In the genomic region with DNA sequence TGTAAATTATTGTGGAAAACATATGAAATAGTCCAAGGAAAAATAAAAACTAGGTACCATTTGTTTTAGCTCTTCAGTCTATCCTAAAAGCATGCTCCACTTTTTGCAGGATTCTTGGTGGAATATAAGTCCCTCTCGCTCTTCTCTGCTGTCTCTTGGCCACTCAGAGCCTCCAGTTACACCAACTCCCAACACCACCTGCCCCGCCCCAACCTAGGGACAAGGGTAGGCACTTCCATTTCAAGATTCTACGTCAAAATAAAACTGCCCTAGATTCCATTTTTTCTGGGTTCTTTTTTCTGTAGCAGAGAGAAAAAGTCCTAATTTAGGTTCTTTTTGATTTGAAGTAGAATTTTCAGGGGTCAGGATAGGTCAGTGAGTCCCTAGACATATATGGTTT, we compare ENCODE assay signal across 21 cellular contexts.
DNase-seq lines count a peak whose midpoint lies in the region; ATAC-seq, FAIRE-seq and TF ChIP-seq lines count a peak whose summit lies in the region.
"Had no signal": no experiment of that assay in that cellular context is flagged by ENCODE, and none has a peak within 500 bp of the region (broad histone marks: within the 10 kb centered on the region; RNA-seq: fewer than 3 reads in every experiment).

No MANE protein-coding gene starts in this region.

- H3K79me2 ChIP-seq in GM23338 (replicated peaks; ENCODE audit: insufficient read depth) (no peaks in the 10 kb centered on the region), H1 (ENCODE audit: control insufficient read depth in 1 of 2, insufficient read depth in 2 of 2, low read length in 2 of 2) (no peaks in the 10 kb centered on the region)

- H2AK5ac ChIP-seq in H1 (ENCODE audit: low read depth, low read length), result no peak overlapping the region

- no peak overlapping the region for H2BK5ac ChIP-seq in H1 (ENCODE audit: low read depth, low read length)

- H4K5ac ChIP-seq in H1 (ENCODE audit: insufficient read length, low read depth, low read length), result peak overlapping the region; percentile 71

- H3K27me3 Mint-ChIP-seq in GM23338 (ENCODE audit: insufficient read depth, low read depth, poor library complexity), result peaks cover 2% of the 10 kb centered on the region
- H3K27me3 Mint-ChIP-seq: B cell; CD4-positive, CD25-positive, alpha-beta regulatory T cell had no signal

- peak; percentile 17 for DNase-seq in GM23338 (ENCODE audit: low spot score)
- no peak for DNase-seq in H1 (ENCODE audit: low read depth in 1 of 2, low spot score in 2 of 2)
- DNase-seq in GDM1 (lab: John Stamatoyannopoulos, UW), result no peak
- DNase-seq in activated CD4-positive, CD25-positive, alpha-beta regulatory T cell treated with anti-CD3 and anti-CD28 coated beads, Interleukin-2, amount 50 U/mL, for 72 hours, result no peak
- DNase-seq: Caco-2; CD4-positive, CD25-positive, alpha-beta regulatory T cell; CD8-positive, alpha-beta T cell; DMS153; DND-41; GOT3; H7 had no signal

- no peak overlapping the region for H3K4me3 Mint-ChIP-seq in GM23338
- H3K4me3 Mint-ChIP-seq: B cell; CD4-positive, CD25-positive, alpha-beta regulatory T cell; CD8-positive, alpha-beta T cell had no signal

- no peak for TF ChIP-seq EP300 in H1 (IDR thresholded peaks at IDR 0.05; ENCODE audit: borderline replicate concordance in 1 of 2, low read depth in 2 of 2, low read length in 2 of 2)

- H3K27ac ChIP-seq in GM23338 (ENCODE audit: low read depth) (no peak overlapping the region), HUES6 (ENCODE audit: low read depth, low read length) (no peak overlapping the region), H1 (ENCODE audit: low read depth, low read length) (no peak overlapping the region), iPS-20b (ENCODE audit: low read length) (no peak overlapping the region)
- H3K27ac ChIP-seq: 22Rv1, BLaER1, C4-2B had no signal

- H2BK12ac ChIP-seq in H1 (ENCODE audit: low read depth, low read length), result no peak overlapping the region

- H4K20me1 ChIP-seq in GM23338 (replicated peaks; ENCODE audit: insufficient read depth) (no peaks in the 10 kb centered on the region), H1 (replicated peaks in 1 of 2; ENCODE audit: control insufficient read depth in 1 of 2, insufficient read depth in 2 of 2, low read length in 2 of 2) (no peaks in the 10 kb centered on the region)
- H4K20me1 ChIP-seq: BLaER1 had no signal

- no peaks in the 10 kb centered on the region for H3K23me2 ChIP-seq in H1 (ENCODE audit: low read depth, low read length)

- peaks cover 28% of the 10 kb centered on the region for H3K4me1 Mint-ChIP-seq in GM23338
- H3K4me1 Mint-ChIP-seq: B cell; CD4-positive, CD25-positive, alpha-beta regulatory T cell had no signal

- no peak overlapping the region for H4K8ac ChIP-seq in H1 (ENCODE audit: extremely low read depth, insufficient read depth, low read length)

- no peak overlapping the region for H2BK15ac ChIP-seq in H1 (ENCODE audit: low read length)

- no peak overlapping the region for H3K4ac ChIP-seq in H1 (replicated peaks; ENCODE audit: insufficient read length, low read depth, low read length)

- TF ChIP-seq POLR2A in H1 (IDR thresholded peaks at IDR 0.05; ENCODE audit: control extremely low read depth in 1 of 2, low read depth in 2 of 2, low read length in 2 of 2), result no peak

- H3K9ac ChIP-seq in HUES6 (ENCODE audit: low read length) (no peak overlapping the region), H1 (replicated peaks in 1 of 4; ENCODE audit: extremely low read depth in 1 of 4, low read depth in 3 of 4, low read length in 3 of 4) (no peak overlapping the region), iPS-20b (ENCODE audit: low read depth, low read length) (no peak overlapping the region)
- H3K9ac ChIP-seq: BLaER1 had no signal

- H3K4me1 ChIP-seq in GM23338 (ENCODE audit: insufficient read depth) (peaks cover 24% of the 10 kb centered on the region), HUES6 (ENCODE audit: control insufficient read depth, insufficient read depth, low read length) (peaks cover 15% of the 10 kb centered on the region), H1 (replicated peaks in 1 of 4; ENCODE audit: control insufficient read depth in 3 of 4, insufficient read depth in 4 of 4, low read length in 3 of 4) (peaks cover 0 to 6% (median 3%) of the 10 kb centered on the region in 4 experiments; a peak in 1 of 7 replicates), iPS-20b (ENCODE audit: insufficient read depth, low read length) (peaks cover 5% of the 10 kb centered on the region; the same call in 1 of the 2 replicates)
- H3K4me1 ChIP-seq: BLaER1, Caco-2 had no signal

- H3K4me3 ChIP-seq in GM23338, result no peak overlapping the region
- peak overlapping the region; percentile 24; the same call in 1 of the 2 replicates for H3K4me3 ChIP-seq in HUES6 (ENCODE audit: low read depth, low read length)
- peak overlapping the region in 1 of 4 experiments; percentile 29; a peak in 1 of 8 replicates for H3K4me3 ChIP-seq in H1 (ENCODE audit: extremely low read depth in 1 of 4, insufficient read depth in 2 of 4, low read depth in 3 of 4, low read length in 4 of 4)
- H3K4me3 ChIP-seq in iPS-20b (ENCODE audit: low read length), result peak overlapping the region; percentile 1; the same call in 1 of the 2 replicates
- H3K4me3 ChIP-seq: BLaER1, GM12878 had no signal

- no peaks in the 10 kb centered on the region for H3K9me3 Mint-ChIP-seq in GM23338

- H3K9me2 ChIP-seq in GM23338 (ENCODE audit: insufficient read depth), result 0 out of 2 replicates have a peak, but pooled peaks cover 3% of the 10 kb centered on the region

- H3K23ac ChIP-seq in H1 (ENCODE audit: insufficient read length), result no peak overlapping the region

- H3K36me3 ChIP-seq in GM23338 (ENCODE audit: insufficient read depth) (no peaks in the 10 kb centered on the region), HUES6 (ENCODE audit: control insufficient read depth, insufficient read depth, low read length) (no peaks in the 10 kb centered on the region), H1 (ENCODE audit: control insufficient read depth in 2 of 4, insufficient read depth in 4 of 4, low read length in 3 of 4) (no peaks in the 10 kb centered on the region), iPS-20b (ENCODE audit: insufficient read depth, low read depth, low read length) (no peaks in the 10 kb centered on the region)
- H3K36me3 ChIP-seq: BLaER1 had no signal

- TF ChIP-seq RAD21 in H1 (IDR thresholded peaks at IDR 0.05 in 1 of 2, conservative IDR thresholded peaks at IDR 0.05 in 1 of 2; ENCODE audit: low read depth in 2 of 2, low read length in 2 of 2), result no peak

- CTCF ChIA-PET in H1 (lab: Charles Lee; ENCODE audit: partially characterized antibody), result no interaction called here

- no peaks in the 10 kb centered on the region for H3F3A ChIP-seq in GM23338 (replicated peaks; ENCODE audit: low read depth)

- H2BK120ac ChIP-seq in H1 (replicated peaks; ENCODE audit: low read depth, low read length), result no peak overlapping the region

- no peak for FAIRE-seq in H1 (lab: Jason Lieb, UNC)
- FAIRE-seq: G401.6, GM12878 had no signal

- no peak overlapping the region for H3K56ac ChIP-seq in H1 (replicated peaks; ENCODE audit: insufficient read length, low read depth, low read length)

- H3K27ac Mint-ChIP-seq in GM23338, result peak overlapping the region; percentile 33; the same call in 1 of the 2 replicates
- H3K27ac Mint-ChIP-seq: B cell; CD4-positive, CD25-positive, alpha-beta regulatory T cell; CD8-positive, alpha-beta T cell had no signal

- POLR2A ChIA-PET in H1 (lab: Charles Lee; ENCODE audit: partially characterized antibody), result no interaction called here

- H3K18ac ChIP-seq in H1 (ENCODE audit: extremely low read depth, low read length), result no peak overlapping the region; the same call in 1 of the 2 replicates

- H3K27me3 ChIP-seq in GM23338 (ENCODE audit: insufficient read depth) (no peaks in the 10 kb centered on the region), HUES6 (ENCODE audit: control insufficient read depth, insufficient read depth, low read length) (no peaks in the 10 kb centered on the region), H1 (replicated peaks in 1 of 4; ENCODE audit: control insufficient read depth in 3 of 4, extremely low read depth in 1 of 4, insufficient read depth in 3 of 4, low read length in 3 of 4) (no peaks in the 10 kb centered on the region), iPS-20b (ENCODE audit: insufficient read depth, low read length) (no peaks in the 10 kb centered on the region)
- H3K27me3 ChIP-seq: BLaER1 had no signal

- peak overlapping the region; percentile 21 for H3K4me2 ChIP-seq in GM23338
- peak overlapping the region; percentile 32 to 53; a peak in 3 of 4 replicates for H3K4me2 ChIP-seq in H1 (ENCODE audit: insufficient read depth in 1 of 2, low read depth in 2 of 2, low read length in 2 of 2)
- H3K4me2 ChIP-seq: BLaER1 had no signal

- H4K91ac ChIP-seq in H1 (replicated peaks; ENCODE audit: insufficient read length, low read length), result no peak overlapping the region

- no peak overlapping the region for H2BK20ac ChIP-seq in H1 (ENCODE audit: low read length)

- H3K36me3 Mint-ChIP-seq in GM23338 (ENCODE audit: low read depth), result peaks cover 3% of the 10 kb centered on the region; the same call in 1 of the 3 replicates
- H3K36me3 Mint-ChIP-seq: CD4-positive, CD25-positive, alpha-beta regulatory T cell; CD8-positive, alpha-beta T cell had no signal

- TF ChIP-seq CTCF in GM23338 (conservative IDR thresholded peaks at IDR 0.05; ENCODE audit: low read depth in 2 of 2) (no peak), H1 (IDR thresholded peaks at IDR 0.05; ENCODE audit: control extremely low read depth in 1 of 3, insufficient read depth in 1 of 3, low read depth in 1 of 3, low read length in 3 of 3) (no peak)

- no peak overlapping the region for H3K14ac ChIP-seq in H1 (ENCODE audit: insufficient read length)

- ATAC-seq in GM23338 (peak; percentile 73), GM18870 (IDR thresholded peaks at IDR 0.05; ENCODE audit: unreplicated experiment) (no peak)
- ATAC-seq: CD8-positive, alpha-beta T cell; GM12878; HCT116 had no signal

- H2AFZ ChIP-seq in GM23338 (no peak overlapping the region), H1 (ENCODE audit: low read length) (no peak overlapping the region)

- WGBS in H1 (ENCODE audit: extremely low coverage in 1 of 2, insufficient coverage in 1 of 2, insufficient read length in 1 of 2, insufficient replicate concordance in 2 of 2, low coverage in 1 of 2, low lambda C conversion rate in 2 of 2, missing lambda C conversion rate in 1 of 2), 2 experiments, result 73% methylated on average over 3 of the region's 3 CpGs; no CpG with 5 or more reads in 1 of the 2 experiments

- H3K9me3 ChIP-seq in HUES6 (ENCODE audit: control insufficient read depth, insufficient read depth, low read depth, low read length), result no peaks in the 10 kb centered on the region
- H3K9me3 ChIP-seq in H1 (ENCODE audit: insufficient read depth in 2 of 2, low read depth in 1 of 2, low read length in 1 of 2), result no peaks in the 10 kb centered on the region
- no peaks in the 10 kb centered on the region for H3K9me3 ChIP-seq in iPS-20b (ENCODE audit: insufficient read depth, low read depth, low read length)
- H3K9me3 ChIP-seq: BLaER1, Caco-2 had no signal

- H3K79me1 ChIP-seq in H1 (ENCODE audit: low read depth, low read length), result no peaks in the 10 kb centered on the region

TF ChIP-seq in GM23338, 12 proteins besides CTCF, POLR2A, EP300 and RAD21 (continues in another document):
- TF ChIP-seq CREB1 (CRISPR knock-in tag; IDR thresholded peaks at IDR 0.05; ENCODE audit: low read depth), result no peak

TF ChIP-seq in H1, 55 proteins besides CTCF, POLR2A, EP300 and RAD21 (continues in another document):
- no peak for TF ChIP-seq TAF1 (IDR thresholded peaks at IDR 0.05; ENCODE audit: low read depth, low read length)
- no peak for TF ChIP-seq HDAC6 (IDR thresholded peaks at IDR 0.05; ENCODE audit: low read depth, low read length)
